20 cellular contexts compared by ENCODE assay signal in genomic region chr19:2519482-2519881, GRCh38. TPM values are rescaled to one million over a fixed set of nuclear protein-coding genes. Genes with fewer than 3 reads are reported as not detected.
DNase-seq lines count a peak whose midpoint lies in the region; ATAC-seq and TF ChIP-seq lines count a peak whose summit lies in the region.
"Had no signal": no experiment of that assay in that cellular context is flagged by ENCODE, and none has a peak within 500 bp of the region (broad histone marks: within the 10 kb centered on the region; RNA-seq: fewer than 3 reads in every experiment).

No MANE protein-coding gene starts in this region.

- H3K4me1 Mint-ChIP-seq in WTC11, result peaks cover 5% of the 10 kb centered on the region; the same call in 1 of the 2 replicates
- peaks cover 42% of the 10 kb centered on the region for H3K4me1 Mint-ChIP-seq in chondrocyte (ENCODE audit: low read depth)

- H3K9me3 ChIP-seq in HEK293 (ENCODE audit: control insufficient read depth, insufficient read depth, low read depth, low read length) (no peaks in the 10 kb centered on the region), IMR-90 (ENCODE audit: control insufficient read depth, insufficient read depth, low read length) (no peaks in the 10 kb centered on the region)
- H3K9me3 ChIP-seq: A549; BLaER1 treated with 17β-estradiol and CSF1 and Interleukin-3, amounts not matched to agents 10 nM and 100 nM; Caco-2 had no signal

- no peak overlapping the region for H4K5ac ChIP-seq in IMR-90 (ENCODE audit: low read depth, low read length)

- in situ Hi-C loops in IMR-90 (cut with MboI; ENCODE audit: low sequenced_read_pairs), result no loop called here

- no peak overlapping the region for H3K18ac ChIP-seq in IMR-90 (ENCODE audit: low read depth, low read length)

- no peak for TF ChIP-seq RAD21 in IMR-90 (IDR thresholded peaks at IDR 0.05; ENCODE audit: low read length)

- TF ChIP-seq CTCF in HEK293 (tag by site-specific recombination; IDR thresholded peaks at IDR 0.05), result no peak
- TF ChIP-seq CTCF in IMR-90 (conservative IDR thresholded peaks at IDR 0.05; ENCODE audit: low read depth, low read length), result no peak
- no peak for TF ChIP-seq CTCF in WTC11 (IDR thresholded peaks at IDR 0.05)
- no peak for TF ChIP-seq CTCF in chondrocyte (IDR thresholded peaks at IDR 0.05)

- no peak overlapping the region for H2AK5ac ChIP-seq in IMR-90 (ENCODE audit: low read depth, low read length)

- no TSS peak for BruUV-seq in IMR-90 (replicated peaks; lab: Mats Ljungman, UMichigan)

- H4K20me1 ChIP-seq in IMR-90 (ENCODE audit: insufficient read depth, low read length), result no peaks in the 10 kb centered on the region

- no peak overlapping the region for H4K91ac ChIP-seq in IMR-90 (ENCODE audit: insufficient read depth, low read depth, low read length)

- 100% methylated on average over 2 of the region's 6 CpGs; no CpG with 5 or more reads in 1 of the 2 experiments for WGBS in IMR-90 (ENCODE audit: extremely low coverage in 2 of 2, insufficient read length in 1 of 2), 2 experiments

- no peak overlapping the region for H2AFZ ChIP-seq in IMR-90 (replicated peaks; ENCODE audit: low read length, poor library complexity)

- peaks cover 0 to 4% of the 10 kb centered on the region in 2 experiments; a peak in 1 of 4 replicates for H3K79me1 ChIP-seq in IMR-90 (ENCODE audit: low read depth in 1 of 2, low read length in 2 of 2)

- H3K4me1 ChIP-seq in HEK293 (ENCODE audit: control insufficient read depth, insufficient read depth, low read length) (no peaks in the 10 kb centered on the region), IMR-90 (ENCODE audit: control insufficient read depth, insufficient read depth, low read length) (peaks cover 4% of the 10 kb centered on the region; the same call in 1 of the 2 replicates)

- peaks cover 5% of the 10 kb centered on the region for H3K9me1 ChIP-seq in IMR-90 (ENCODE audit: insufficient read depth, low read length)

- H3K9ac ChIP-seq in IMR-90 (ENCODE audit: low read depth, low read length), result no peak overlapping the region
- H3K9ac ChIP-seq: BLaER1 treated with 17β-estradiol and CSF1 and Interleukin-3, amounts not matched to agents 10 nM and 100 nM had no signal

- H2BK15ac ChIP-seq in IMR-90 (ENCODE audit: low read depth, low read length), result no peak overlapping the region

- no peak overlapping the region for H3K56ac ChIP-seq in IMR-90 (ENCODE audit: extremely low read depth, insufficient read depth, low read length)

- H3K9me3 Mint-ChIP-seq in WTC11, result no peaks in the 10 kb centered on the region
- no peaks in the 10 kb centered on the region for H3K9me3 Mint-ChIP-seq in chondrocyte (ENCODE audit: low read depth)
- H3K9me3 Mint-ChIP-seq: CD4-positive, alpha-beta T cell; CD8-positive, alpha-beta T cell had no signal

- H3K36me3 ChIP-seq in HEK293 (ENCODE audit: control insufficient read depth in 2 of 2, insufficient read depth in 1 of 2, low read length in 2 of 2) (no peaks in the 10 kb centered on the region), IMR-90 (ENCODE audit: control insufficient read depth, insufficient read depth, low read length) (no peaks in the 10 kb centered on the region)

- no peak overlapping the region for H3K23ac ChIP-seq in IMR-90 (ENCODE audit: low read depth, low read length)

- no peak overlapping the region for H3K27ac Mint-ChIP-seq in WTC11
- peak overlapping the region; percentile 8 for H3K27ac Mint-ChIP-seq in chondrocyte (ENCODE audit: unreplicated experiment)
- H3K27ac Mint-ChIP-seq: B cell; CD4-positive, alpha-beta T cell; CD8-positive, alpha-beta T cell had no signal

- H2BK20ac ChIP-seq in IMR-90 (ENCODE audit: low read depth, low read length), result no peak overlapping the region

- H3K4ac ChIP-seq in IMR-90 (ENCODE audit: low read depth, low read length), result no peak overlapping the region

- no peak for DNase-seq in IMR-90
- no peak for DNase-seq in WTC11 (ENCODE audit: low spot score)
- no peak for DNase-seq in chondrocyte (ENCODE audit: low spot score)
- no peak for DNase-seq in NCI-H2081 (lab: John Stamatoyannopoulos, UW)
- DNase-seq in stimulated activated naive CD4-positive, alpha-beta T cell treated with Interleukin-2 at 50 U/mL for 16 hours (lab: John Stamatoyannopoulos, UW), result no peak
- DNase-seq in central memory CD4-positive, alpha-beta T cell, result no peak
- DNase-seq: AML-193; Caco-2; Calu3; CD4-positive, alpha-beta T cell; CD8-positive, alpha-beta T cell; DMS79 treated with DMSO at 0.1 percent for 48 hours; GF-D8 had no signal

- H4K8ac ChIP-seq in IMR-90 (ENCODE audit: low read depth in 2 of 2, low read length in 2 of 2), result no peak overlapping the region

- H3K14ac ChIP-seq in IMR-90 (replicated peaks; ENCODE audit: low read depth, low read length), result no peak overlapping the region

- CTCF ChIA-PET in HEK293 (lab: Yijun Ruan, JAX), result interaction anchor here (1.1 kb wide), 1 partner anchor 42 kb away, joined by 3 read pairs; no protein-coding TSS in a partner anchor
- CTCF ChIA-PET in IMR-90 (lab: Yijun Ruan, JAX), result no interaction called here
- CTCF ChIA-PET in WTC11 (lab: Charles Lee), result interaction anchor here (2.0 kb wide), 1 partner anchor 40 kb away, joined by 6 read pairs; no protein-coding TSS in a partner anchor

- H3K27me3 ChIP-seq in IMR-90 (ENCODE audit: control insufficient read depth, insufficient read depth, low read length), result no peaks in the 10 kb centered on the region

- H2BK5ac ChIP-seq in IMR-90 (ENCODE audit: low read depth, low read length, poor library complexity, severe bottlenecking), result no peak overlapping the region

- H3K4me3 ChIP-seq in HEK293 (ENCODE audit: low read depth, low read length) (no peak overlapping the region), IMR-90 (ENCODE audit: insufficient read depth, low read depth, low read length) (no peak overlapping the region)
- H3K4me3 ChIP-seq: A549; BLaER1 treated with 17β-estradiol and CSF1 and Interleukin-3, amounts not matched to agents 10 nM and 100 nM had no signal

- no peak for ATAC-seq in IMR-90 (ENCODE audit: low read depth)
- ATAC-seq in WTC11, result no peak
- no peak for ATAC-seq in HG03442 (IDR thresholded peaks at IDR 0.05; ENCODE audit: unreplicated experiment)
- ATAC-seq: A549; CD8-positive, alpha-beta T cell had no signal

- no peak overlapping the region for H2BK120ac ChIP-seq in IMR-90 (ENCODE audit: low read depth, low read length)

- POLR2A ChIA-PET in HEK293 (lab: Yijun Ruan, JAX), result interaction anchor here (7.0 kb wide), 1 partner anchor 43 kb away, joined by 55 read pairs; the partner anchor contains the start of gene GADD45B
- POLR2A ChIA-PET in IMR-90 (lab: Charles Lee; ENCODE audit: unreplicated experiment), result no interaction called here
- POLR2A ChIA-PET in WTC11 (lab: Charles Lee), result no interaction called here

- H3K4me3 Mint-ChIP-seq in WTC11 (no peak overlapping the region), chondrocyte (ENCODE audit: unreplicated experiment) (no peak overlapping the region)
- H3K4me3 Mint-ChIP-seq: B cell; CD4-positive, alpha-beta T cell; CD8-positive, alpha-beta T cell had no signal

- no peak for TF ChIP-seq POLR2A in IMR-90 (IDR thresholded peaks at IDR 0.05; ENCODE audit: low read depth, low read length)

- no peak overlapping the region for H3K4me2 ChIP-seq in IMR-90 (ENCODE audit: low read depth, low read length)
- H3K4me2 ChIP-seq: A549 had no signal

- H3K27ac ChIP-seq in HEK293 (ENCODE audit: extremely low read depth, low read depth, low read length), result no peak overlapping the region
- H3K27ac ChIP-seq in IMR-90 (ENCODE audit: insufficient read depth, low read length), result no peak overlapping the region
- H3K27ac ChIP-seq: 22Rv1; BLaER1 treated with 17β-estradiol and CSF1 and Interleukin-3, amounts not matched to agents 10 nM and 100 nM; C4-2B had no signal

- H3K27me3 Mint-ChIP-seq in WTC11 (ENCODE audit: low read depth) (no peaks in the 10 kb centered on the region), chondrocyte (ENCODE audit: low read depth) (no peaks in the 10 kb centered on the region)
- H3K27me3 Mint-ChIP-seq: B cell; CD4-positive, alpha-beta T cell had no signal

- dilution Hi-C loops in IMR-90 (cut with HindIII; ENCODE audit: low sequenced_read_pairs, unreplicated experiment), result no loop called here

- H3K36me3 Mint-ChIP-seq in WTC11 (no peaks in the 10 kb centered on the region), chondrocyte (ENCODE audit: low read depth) (no peaks in the 10 kb centered on the region)
- H3K36me3 Mint-ChIP-seq: CD8-positive, alpha-beta T cell had no signal

- peak overlapping the region; percentile 72 for H2AK9ac ChIP-seq in IMR-90 (replicated peaks; ENCODE audit: low read depth, low read length, poor library complexity)

- intact Hi-C loops in IMR-90 (cut with micrococcal nuclease), result no loop called here

TF ChIP-seq in HEK293, 187 proteins besides CTCF, POLR2A, EP300 and RAD21:
- TF ChIP-seq ZNF404 (tag by site-specific recombination; IDR thresholded peaks at IDR 0.05) (no peak), ZNF10 (tag by site-specific recombination; IDR thresholded peaks at IDR 0.05) (peak; percentile 97), KLF8 (tag by site-specific recombination; IDR thresholded peaks at IDR 0.05) (no peak)

TF ChIP-seq in IMR-90, 13 proteins besides CTCF, POLR2A, EP300 and RAD21 (continues in another document):
- TF ChIP-seq SMC3 (IDR thresholded peaks at IDR 0.05; ENCODE audit: low read depth, low read length) (no peak), FOS (IDR thresholded peaks at IDR 0.05; ENCODE audit: low read depth, low read length) (no peak), BHLHE40 (IDR thresholded peaks at IDR 0.05; ENCODE audit: low read depth, low read length) (no peak), RCOR1 (IDR thresholded peaks at IDR 0.05; ENCODE audit: insufficient replicate concordance, low read length) (no peak), MXI1 (IDR thresholded peaks at IDR 0.05; ENCODE audit: borderline replicate concordance, low read depth, low read length) (no peak), RFX5 (IDR thresholded peaks at IDR 0.05; ENCODE audit: low read depth, low read length) (no peak), MAFK (IDR thresholded peaks at IDR 0.05; ENCODE audit: low read depth, low read length) (no peak)

TF ChIP-seq in WTC11, 78 proteins besides CTCF, POLR2A, EP300 and RAD21:
- no peak for TF ChIP-seq RORB (CRISPR knock-in tag; IDR thresholded peaks at IDR 0.05)
- TF ChIP-seq GTF2I (CRISPR knock-in tag; conservative IDR thresholded peaks at IDR 0.05), result 0 out of 2 replicates have a peak, but pooled peaks have one; percentile 7
TF ChIP-seq in WTC11: peak in this region for 1.

RNA-seq across cellular contexts. Expression of gene GADD45B, which starts 43.6 kb away (rescaled TPM):
- total RNA-seq in IMR-90 (2012; rRNA removed), result 28.1 and 30.1 TPM in 2 replicates
- polyA plus RNA-seq in IMR-90 (2012; rRNA removed), result 84.0 and 106 TPM in 2 replicates
- 70.3 and 87.0 TPM in 2 replicates for polyA plus RNA-seq in IMR-90 (2012; cell fraction: cytosol; rRNA removed)
- polyA plus RNA-seq in IMR-90 (2012; cell fraction: nucleus; rRNA removed; ENCODE audit: low replicate concordance), result 301 and 400 TPM in 2 replicates
- total RNA-seq in WTC11 (2021), result 17.9 to 27.5 TPM (median 23.2 TPM) in 3 replicates
- 177 to 258 TPM (median 181 TPM) in 3 replicates for total RNA-seq in chondrocyte
